27 cellular contexts compared by ENCODE assay signal in the genomic region with DNA sequence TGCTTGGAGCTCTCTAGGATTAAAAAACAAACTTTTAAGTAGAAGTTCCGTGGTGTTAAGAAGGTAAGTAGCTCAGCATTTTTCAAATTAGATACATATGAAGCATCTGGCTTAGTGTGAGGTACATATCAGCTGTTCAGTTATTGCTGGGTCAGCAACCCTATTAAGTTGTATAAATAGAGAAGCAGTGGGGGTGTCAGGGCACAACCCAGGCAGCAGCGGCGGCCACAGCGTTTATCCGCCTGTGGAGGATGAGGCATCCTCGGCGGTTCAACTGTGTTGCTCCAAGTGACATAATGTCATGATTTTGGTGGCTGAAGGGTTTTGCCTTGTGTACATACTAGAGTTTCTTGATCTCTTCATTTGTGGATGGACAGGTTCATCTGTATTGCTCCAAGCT.
"Had no signal": no experiment of that assay in that cellular context is flagged by ENCODE, and none has a peak within 500 bp of the region (broad histone marks: within the 10 kb centered on the region; RNA-seq: fewer than 3 reads in every experiment).

No MANE protein-coding gene starts in this region.

- DNase-seq: naive thymus-derived CD4-positive, alpha-beta T cell; natural killer cell; occipital lobe; ovary; posterior cingulate gyrus; psoas muscle; right cardiac atrium; small intestine; stimulated activated CD4-positive, alpha-beta T cell treated with anti-CD3 and anti-CD28 coated beads, Interleukin-15, amount 100 ng/mL, for 24 hours; stimulated activated CD4-positive, alpha-beta T cell treated with anti-CD3 and anti-CD28 coated beads, Interleukin-2, amount 100 ng/mL, for 24 hours; stimulated activated CD4-positive, alpha-beta T cell treated with anti-CD3 and anti-CD28 coated beads, Interleukin-2, amount 100 ng/mL, for 48 hours; stimulated activated CD4-positive, alpha-beta T cell treated with anti-CD3 and anti-CD28 coated beads, Interleukin-4, amount 100 ng/mL, for 24 hours; stimulated activated naive B cell treated with anti-CD40 and anti-IgM and Interleukin-4, amounts not matched to agents 10 μg/mL and 1 μg/mL and 100 μg/mL, for 72 hours; stimulated activated naive CD4-positive, alpha-beta T cell treated with Interleukin-2 at 50 U/mL for 16 hours; stomach; thyroid gland; uterus had no signal

- H3K9me3 ChIP-seq: ovary, psoas muscle, stomach, thoracic aorta, thyroid gland, upper lobe of left lung, uterus had no signal

- H3K27ac Mint-ChIP-seq: naive thymus-derived CD4-positive, alpha-beta T cell; natural killer cell; nephron; neural progenitor cell; progenitor cell of endocrine pancreas; stimulated activated effector memory CD8-positive, alpha-beta T cell treated with anti-CD3 and anti-CD28 coated beads, Interleukin-12 subunit alpha, Interleukin-12 subunit beta, amount 100 ng/mL, for 72 hours; stimulated activated naive B cell treated with anti-CD40 and anti-IgM and Interleukin-4, amounts not matched to agents 10 μg/mL and 1 μg/mL and 100 μg/mL, for 72 hours; stimulated activated naive CD8-positive, alpha-beta T cell treated with anti-CD3 and anti-CD28 coated beads, Interleukin-15, Interleukin-2, amounts not matched to agents 100 ng/mL and 50 ng/mL, for 24 hours had no signal

- H3K4me2 ChIP-seq: neural progenitor cell had no signal

- H2AFZ ChIP-seq: neural progenitor cell, parathyroid adenoma had no signal

- H3K36me3 Mint-ChIP-seq: naive thymus-derived CD4-positive, alpha-beta T cell; natural killer cell; neural progenitor cell; stimulated activated effector memory CD8-positive, alpha-beta T cell treated with anti-CD3 and anti-CD28 coated beads, Interleukin-12 subunit alpha, Interleukin-12 subunit beta, amount 100 ng/mL, for 72 hours; stimulated activated naive B cell treated with anti-CD40 and anti-IgM and Interleukin-4, amounts not matched to agents 10 μg/mL and 1 μg/mL and 100 μg/mL, for 72 hours had no signal

- H3K27ac ChIP-seq: neural progenitor cell, ovary, parathyroid adenoma, psoas muscle, stomach, thyroid gland, tibial nerve, upper lobe of left lung, uterus had no signal

- H3K9me3 Mint-ChIP-seq: natural killer cell; stimulated activated effector memory CD8-positive, alpha-beta T cell treated with anti-CD3 and anti-CD28 coated beads, Interleukin-12 subunit alpha, Interleukin-12 subunit beta, amount 100 ng/mL, for 72 hours; stimulated activated naive CD8-positive, alpha-beta T cell treated with anti-CD3 and anti-CD28 coated beads, Interleukin-15, Interleukin-2, amounts not matched to agents 100 ng/mL and 50 ng/mL, for 24 hours had no signal

- H3K27me3 Mint-ChIP-seq: progenitor cell of endocrine pancreas had no signal

- H3K27me3 ChIP-seq: neural progenitor cell, ovary, stomach, thyroid gland, tibial nerve, upper lobe of left lung, uterus had no signal

- H3K79me2 ChIP-seq: parathyroid adenoma had no signal

- H3K4me1 Mint-ChIP-seq: naive thymus-derived CD4-positive, alpha-beta T cell; natural killer cell; stimulated activated effector memory CD8-positive, alpha-beta T cell treated with anti-CD3 and anti-CD28 coated beads, Interleukin-12 subunit alpha, Interleukin-12 subunit beta, amount 100 ng/mL, for 72 hours; stimulated activated naive B cell treated with anti-CD40 and anti-IgM and Interleukin-4, amounts not matched to agents 10 μg/mL and 1 μg/mL and 100 μg/mL, for 72 hours had no signal

- H3K9ac ChIP-seq: neural progenitor cell, parathyroid adenoma had no signal

- FAIRE-seq: small intestine had no signal

- H3K4me3 Mint-ChIP-seq: naive thymus-derived CD4-positive, alpha-beta T cell; natural killer cell; nephron; neural progenitor cell; stimulated activated effector memory CD8-positive, alpha-beta T cell treated with anti-CD3 and anti-CD28 coated beads, Interleukin-12 subunit alpha, Interleukin-12 subunit beta, amount 100 ng/mL, for 72 hours; stimulated activated naive B cell treated with anti-CD40 and anti-IgM and Interleukin-4, amounts not matched to agents 10 μg/mL and 1 μg/mL and 100 μg/mL, for 72 hours; stimulated activated naive CD8-positive, alpha-beta T cell treated with anti-CD3 and anti-CD28 coated beads, Interleukin-15, Interleukin-2, amounts not matched to agents 100 ng/mL and 50 ng/mL, for 24 hours had no signal

- H3K4me3 ChIP-seq: neural progenitor cell, ovary, psoas muscle, stomach, thoracic aorta, thyroid gland, tibial nerve, upper lobe of left lung, uterus had no signal

- H3K4me1 ChIP-seq: neural progenitor cell, parathyroid adenoma, psoas muscle, thyroid gland, uterus had no signal

- H3K36me3 ChIP-seq: neural progenitor cell, ovary, stomach, thoracic aorta, thyroid gland, tibial nerve, upper lobe of left lung, uterus had no signal

- ATAC-seq: naive thymus-derived CD4-positive, alpha-beta T cell; natural killer cell; psoas muscle; sciatic nerve; stimulated activated effector memory CD8-positive, alpha-beta T cell treated with anti-CD3 and anti-CD28 coated beads, Interleukin-12 subunit alpha, Interleukin-12 subunit beta, amount 100 ng/mL, for 72 hours; stimulated activated naive B cell treated with anti-CD40 and anti-IgM and Interleukin-4, amounts not matched to agents 10 μg/mL and 1 μg/mL and 100 μg/mL, for 72 hours had no signal
